ENCODE assay signal across 10 cellular contexts in genomic region chr6:17115251-17116089, GRCh38. TPM values are rescaled to one million over a fixed set of nuclear protein-coding genes. Genes with fewer than 3 reads are reported as not detected.
DNase-seq lines count a peak whose midpoint lies in the region; ATAC-seq and TF ChIP-seq lines count a peak whose summit lies in the region.
"Had no signal": no experiment of that assay in that cellular context is flagged by ENCODE, and none has a peak within 500 bp of the region (broad histone marks: within the 10 kb centered on the region; RNA-seq: fewer than 3 reads in every experiment).

No MANE protein-coding gene starts in this region.

- H3K36me3 Mint-ChIP-seq in osteocyte (ENCODE audit: unreplicated experiment) = no peaks in the 10 kb centered on the region
- H3K36me3 Mint-ChIP-seq in activated naive CD4-positive, alpha-beta T cell treated with anti-CD3 and anti-CD28 coated beads, Interleukin-2, amount 10 ng/mL, durations not matched to agents 7 days and 5 days = no peaks in the 10 kb centered on the region
- H3K36me3 Mint-ChIP-seq: activated naive CD8-positive, alpha-beta T cell had no signal

- CTCF ChIA-PET in activated naive CD4-positive, alpha-beta T cell treated with anti-CD3 and anti-CD28 coated beads, Interleukin-2, amount 10 ng/mL, durations not matched to agents 7 days and 5 days (lab: Charles Lee) = no interaction called here

- no peak overlapping the region for H3K4me3 Mint-ChIP-seq in osteocyte (ENCODE audit: unreplicated experiment)
- no peak overlapping the region for H3K4me3 Mint-ChIP-seq in activated naive CD4-positive, alpha-beta T cell treated with anti-CD3 and anti-CD28 coated beads, Interleukin-2, amount 10 ng/mL, durations not matched to agents 7 days and 5 days
- H3K4me3 Mint-ChIP-seq: activated naive CD8-positive, alpha-beta T cell had no signal

- peak overlapping the region; percentile 58 for H3K27ac Mint-ChIP-seq in osteocyte (ENCODE audit: unreplicated experiment)
- H3K27ac Mint-ChIP-seq in activated naive CD4-positive, alpha-beta T cell treated with anti-CD3 and anti-CD28 coated beads, Interleukin-2, amount 10 ng/mL, durations not matched to agents 7 days and 5 days = no peak overlapping the region
- H3K27ac Mint-ChIP-seq: activated naive CD8-positive, alpha-beta T cell had no signal

- no peak overlapping the region for H3K27ac ChIP-seq in WERI-Rb-1

- no peak for TF ChIP-seq CTCF in osteocyte (IDR thresholded peaks at IDR 0.05)
- no peak for TF ChIP-seq CTCF in WERI-Rb-1 (IDR thresholded peaks at IDR 0.05; ENCODE audit: low read depth, low read length)

- DNase-seq in ELR (ENCODE audit: low read depth) = peak; percentile 94
- DNase-seq in RPMI7951 (ENCODE audit: low read depth) = peak; percentile 78
- peak; percentile 90 for DNase-seq in fibroblast of gingiva (ENCODE audit: low read depth)
- DNase-seq in osteocyte (ENCODE audit: extremely low spot score, unreplicated experiment) = no peak
- no peak for DNase-seq in activated naive CD4-positive, alpha-beta T cell treated with anti-CD3 and anti-CD28 coated beads, Interleukin-2, amount 10 ng/mL, durations not matched to agents 7 days and 5 days
- no peak for DNase-seq in WERI-Rb-1
- no peak for DNase-seq in C1 segment of cervical spinal cord (lab: John Stamatoyannopoulos, UW)

- peaks cover 12% of the 10 kb centered on the region for H3K4me1 Mint-ChIP-seq in osteocyte (ENCODE audit: unreplicated experiment)
- H3K4me1 Mint-ChIP-seq in activated naive CD4-positive, alpha-beta T cell treated with anti-CD3 and anti-CD28 coated beads, Interleukin-2, amount 10 ng/mL, durations not matched to agents 7 days and 5 days = no peaks in the 10 kb centered on the region

- no peaks in the 10 kb centered on the region for H3K27me3 ChIP-seq in WERI-Rb-1 (ENCODE audit: insufficient read depth, low read depth, severe bottlenecking)

- no peaks in the 10 kb centered on the region for H3K9me3 Mint-ChIP-seq in osteocyte (ENCODE audit: unreplicated experiment)
- H3K9me3 Mint-ChIP-seq in activated naive CD4-positive, alpha-beta T cell treated with anti-CD3 and anti-CD28 coated beads, Interleukin-2, amount 10 ng/mL, durations not matched to agents 7 days and 5 days = no peaks in the 10 kb centered on the region

- no peaks in the 10 kb centered on the region for H3K36me3 ChIP-seq in WERI-Rb-1

- no peaks in the 10 kb centered on the region for H3K9me3 ChIP-seq in WERI-Rb-1 (ENCODE audit: severe bottlenecking)

- no peak overlapping the region for H3K4me3 ChIP-seq in WERI-Rb-1 (ENCODE audit: low read depth, low read length)

- no peak for ATAC-seq in HG03521 (IDR thresholded peaks at IDR 0.05; ENCODE audit: unreplicated experiment)
- ATAC-seq: activated CD4-positive, CD25-positive, alpha-beta regulatory T cell treated with anti-CD3 and anti-CD28 coated beads, Interleukin-2, amount 50 U/mL, for 24 hours had no signal

- H3K27me3 Mint-ChIP-seq in osteocyte (ENCODE audit: unreplicated experiment) = no peaks in the 10 kb centered on the region
- peaks cover 3% of the 10 kb centered on the region for H3K27me3 Mint-ChIP-seq in activated naive CD4-positive, alpha-beta T cell treated with anti-CD3 and anti-CD28 coated beads, Interleukin-2, amount 10 ng/mL, durations not matched to agents 7 days and 5 days

RNA-seq across cellular contexts. Expression of gene STMND1, which starts 13.6 kb away (rescaled TPM):
- total RNA-seq in RPMI7951 (2014; rRNA removed; shearing (Covaris generic)) = not detected in 2 replicates
- not detected in 2 replicates for total RNA-seq in osteocyte

Comparison
In these comparisons a context has a peak if more than half of its experiments do, and no peak if none do; other contexts are left out.
1. DNase-seq: peak in ELR (single experiment), RPMI7951 (single experiment) and fibroblast of gingiva (single experiment); none in osteocyte (single experiment), activated naive CD4-positive, alpha-beta T cell treated with anti-CD3 and anti-CD28 coated beads, Interleukin-2, amount 10 ng/mL, durations not matched to agents 7 days and 5 days (single experiment), WERI-Rb-1 (single experiment) and C1 segment of cervical spinal cord (0 of 14).